9 cellular contexts compared by ENCODE assay signal in the genomic region with DNA sequence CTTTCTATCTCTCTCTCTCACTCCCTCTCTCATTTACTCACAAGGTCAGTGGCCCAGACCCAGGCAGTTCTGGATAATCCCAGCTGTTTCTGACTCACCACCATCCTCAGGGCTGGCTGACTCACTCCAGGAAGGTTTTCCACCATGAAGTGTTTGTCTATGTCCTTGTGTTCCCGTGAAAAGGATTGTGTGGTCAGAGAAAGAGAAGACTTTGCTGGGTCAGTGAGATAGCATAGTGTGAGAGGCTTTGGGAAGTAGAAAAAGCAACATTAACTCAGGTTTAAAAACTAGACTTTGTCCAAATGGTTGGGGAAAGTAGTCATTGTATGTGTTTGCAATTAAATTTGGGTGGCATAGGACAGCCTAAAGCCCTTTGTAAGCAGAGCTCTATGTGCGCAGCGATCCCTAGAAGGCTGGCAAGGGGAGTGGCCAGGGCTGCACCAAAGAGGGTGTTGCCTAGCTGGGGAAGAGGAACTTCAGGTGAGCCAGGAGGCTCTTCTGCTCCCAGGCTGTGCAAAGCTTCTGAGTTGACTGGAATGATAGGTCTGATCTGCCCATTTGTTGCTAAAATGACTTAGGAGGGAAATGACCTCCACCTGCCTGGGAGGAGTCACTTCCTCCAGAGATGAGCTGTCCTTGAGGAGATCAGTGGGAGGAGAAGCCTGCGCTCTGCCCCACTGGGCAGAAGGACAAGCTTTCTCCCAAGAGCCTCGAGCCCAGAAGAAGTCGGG.
DNase-seq lines count a peak whose midpoint lies in the region; ATAC-seq and TF ChIP-seq lines count a peak whose summit lies in the region.
"Had no signal": no experiment of that assay in that cellular context is flagged by ENCODE, and none has a peak within 500 bp of the region (broad histone marks: within the 10 kb centered on the region; RNA-seq: fewer than 3 reads in every experiment).

No MANE protein-coding gene starts in this region.

- peak overlapping the region in 1 of 3 experiments; percentile 35 for H3K4me3 Mint-ChIP-seq in nephron
- H3K4me3 Mint-ChIP-seq in activated naive CD8-positive, alpha-beta T cell treated with anti-CD3 and anti-CD28 coated beads, Interleukin-2, amount 50 U/mL, for 24 hours: no peak overlapping the region

- TF ChIP-seq CTCF in nephron (IDR thresholded peaks at IDR 0.05; ENCODE audit: unreplicated experiment in 3 of 3): no peak

- no peaks in the 10 kb centered on the region for H3K9me3 ChIP-seq in duodenal mucosa (ENCODE audit: control insufficient read depth in 1 of 2, low read length in 2 of 2)
- H3K9me3 ChIP-seq: neutrophil had no signal

- no peaks in the 10 kb centered on the region for H3K27me3 ChIP-seq in duodenal mucosa (ENCODE audit: control insufficient read depth in 1 of 2, insufficient read depth in 2 of 2, low read length in 2 of 2)

- H3K27ac Mint-ChIP-seq in nephron: peak overlapping the region; percentile 60 to 82 (median 69)
- H3K27ac Mint-ChIP-seq in activated naive CD8-positive, alpha-beta T cell treated with anti-CD3 and anti-CD28 coated beads, Interleukin-2, amount 50 U/mL, for 24 hours: no peak overlapping the region

- H3K36me3 Mint-ChIP-seq in nephron (ENCODE audit: low read depth): no peaks in the 10 kb centered on the region
- no peaks in the 10 kb centered on the region for H3K36me3 Mint-ChIP-seq in activated naive CD8-positive, alpha-beta T cell treated with anti-CD3 and anti-CD28 coated beads, Interleukin-2, amount 50 U/mL, for 24 hours (ENCODE audit: low read depth)

- H3K4me3 ChIP-seq in duodenal mucosa (ENCODE audit: low read depth in 1 of 2, low read length in 2 of 2): no peak overlapping the region

- peak; percentile 97 for DNase-seq in GM04503 (ENCODE audit: low read depth)
- peak; percentile 82 for DNase-seq in NCI-H345 treated with DMSO at 0.1 percent for 48 hours (lab: John Stamatoyannopoulos, UW; ENCODE audit: unreplicated experiment)
- no peak for DNase-seq in superior temporal gyrus (ENCODE audit: extremely low spot score)
- no peak for DNase-seq in activated naive CD8-positive, alpha-beta T cell treated with anti-CD3 and anti-CD28 coated beads, Interleukin-2, amount 50 U/mL, for 24 hours

- H3K27ac ChIP-seq in duodenal mucosa (ENCODE audit: low read depth, low read length): peak overlapping the region; percentile 56
- H3K27ac ChIP-seq: neutrophil had no signal

- H3K9me3 Mint-ChIP-seq in nephron: no peaks in the 10 kb centered on the region
- H3K9me3 Mint-ChIP-seq in activated naive CD8-positive, alpha-beta T cell treated with anti-CD3 and anti-CD28 coated beads, Interleukin-2, amount 50 U/mL, for 24 hours: no peaks in the 10 kb centered on the region

- H3K9ac ChIP-seq in duodenal mucosa (ENCODE audit: low read depth in 1 of 2, low read length in 2 of 2): peak overlapping the region in 1 of 2 donors; percentile 18

- H3K4me1 Mint-ChIP-seq in nephron: peaks cover 54% of the 10 kb centered on the region
- peaks cover 52% of the 10 kb centered on the region for H3K4me1 Mint-ChIP-seq in activated naive CD8-positive, alpha-beta T cell treated with anti-CD3 and anti-CD28 coated beads, Interleukin-2, amount 50 U/mL, for 24 hours

- no peak for ATAC-seq in HG03378 (IDR thresholded peaks at IDR 0.05; ENCODE audit: unreplicated experiment)
- no peak for ATAC-seq in activated naive CD8-positive, alpha-beta T cell treated with anti-CD3 and anti-CD28 coated beads, Interleukin-2, amount 50 U/mL, for 24 hours
- ATAC-seq in GM21529 (IDR thresholded peaks at IDR 0.05; ENCODE audit: unreplicated experiment): no peak

- peaks cover 7% of the 10 kb centered on the region for H3K27me3 Mint-ChIP-seq in nephron (ENCODE audit: low read depth)
- H3K27me3 Mint-ChIP-seq in activated naive CD8-positive, alpha-beta T cell treated with anti-CD3 and anti-CD28 coated beads, Interleukin-2, amount 50 U/mL, for 24 hours: peaks cover 2% of the 10 kb centered on the region

- peaks cover 32 to 33% of the 10 kb centered on the region in 2 donors for H3K4me1 ChIP-seq in duodenal mucosa (ENCODE audit: control insufficient read depth in 1 of 2, insufficient read depth in 2 of 2, low read length in 2 of 2)

- H3K36me3 ChIP-seq in duodenal mucosa (ENCODE audit: control insufficient read depth in 1 of 2, insufficient read depth in 2 of 2, low read length in 2 of 2): no peaks in the 10 kb centered on the region
- H3K36me3 ChIP-seq: neutrophil had no signal

Comparison
In these comparisons a context has a peak if more than half of its experiments do, and no peak if none do; other contexts are left out.
1. DNase-seq: peak in GM04503 (single experiment) and NCI-H345 treated with DMSO at 0.1 percent for 48 hours (single experiment); none in superior temporal gyrus (single experiment) and activated naive CD8-positive, alpha-beta T cell treated with anti-CD3 and anti-CD28 coated beads, Interleukin-2, amount 50 U/mL, for 24 hours (single experiment).